In the genomic region with DNA sequence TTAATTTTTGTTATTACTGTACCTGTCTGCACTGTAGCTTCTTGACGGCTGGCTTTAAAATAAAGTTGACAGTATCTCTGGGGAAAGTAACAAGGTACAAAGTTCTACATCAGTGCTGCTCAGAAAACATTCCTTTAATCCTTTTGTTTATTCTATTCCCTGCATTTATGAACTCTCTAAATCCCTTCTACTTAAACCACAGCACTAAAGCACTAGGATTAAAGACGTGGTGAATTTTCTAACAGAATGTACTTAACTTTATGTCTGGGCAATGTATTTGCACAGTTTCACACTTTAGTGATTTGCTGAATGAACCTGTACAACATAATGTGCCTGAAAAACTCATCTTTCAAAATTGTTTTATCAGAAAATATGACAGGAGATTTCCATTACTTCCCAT, we compare ENCODE assay signal across 1 cellular context.
A peak's percentile ranks its signal among the peaks of the same experiment; 100 is the strongest.
TF ChIP-seq lines count a peak whose summit lies in the region.

No MANE protein-coding gene starts in this region.

TF ChIP-seq in HepG2, 621 proteins besides CTCF, POLR2A, EP300 and RAD21 (continued from another document and continues in another):
- TF ChIP-seq, protein P1, sequence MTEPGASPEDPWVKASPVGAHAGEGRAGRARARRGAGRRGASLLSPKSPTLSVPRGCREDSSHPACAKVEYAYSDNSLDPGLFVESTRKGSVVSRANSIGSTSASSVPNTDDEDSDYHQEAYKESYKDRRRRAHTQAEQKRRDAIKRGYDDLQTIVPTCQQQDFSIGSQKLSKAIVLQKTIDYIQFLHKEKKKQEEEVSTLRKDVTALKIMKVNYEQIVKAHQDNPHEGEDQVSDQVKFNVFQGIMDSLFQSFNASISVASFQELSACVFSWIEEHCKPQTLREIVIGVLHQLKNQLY (CRISPR knock-in tag; IDR thresholded peaks at IDR 0.05) = no peak
- TF ChIP-seq HMG20A (CRISPR knock-in tag; IDR thresholded peaks at IDR 0.05; ENCODE audit: borderline replicate concordance) = peak; percentile 52; the same call in 1 of the 2 replicates
- peak; percentile 19; the same call in 1 of the 2 replicates for TF ChIP-seq NFIC (IDR thresholded peaks at IDR 0.05; ENCODE audit: low read length)
- peak; percentile 62 for TF ChIP-seq GATAD2A (CRISPR knock-in tag; IDR thresholded peaks at IDR 0.05)
- TF ChIP-seq GTF3A (CRISPR knock-in tag; conservative IDR thresholded peaks at IDR 0.05) = no peak
- TF ChIP-seq ZNF546 (CRISPR knock-in tag; conservative IDR thresholded peaks at IDR 0.05) = no peak
- no peak for TF ChIP-seq ZSCAN9 (CRISPR knock-in tag; IDR thresholded peaks at IDR 0.05; ENCODE audit: borderline replicate concordance)
- TF ChIP-seq, protein P2, sequence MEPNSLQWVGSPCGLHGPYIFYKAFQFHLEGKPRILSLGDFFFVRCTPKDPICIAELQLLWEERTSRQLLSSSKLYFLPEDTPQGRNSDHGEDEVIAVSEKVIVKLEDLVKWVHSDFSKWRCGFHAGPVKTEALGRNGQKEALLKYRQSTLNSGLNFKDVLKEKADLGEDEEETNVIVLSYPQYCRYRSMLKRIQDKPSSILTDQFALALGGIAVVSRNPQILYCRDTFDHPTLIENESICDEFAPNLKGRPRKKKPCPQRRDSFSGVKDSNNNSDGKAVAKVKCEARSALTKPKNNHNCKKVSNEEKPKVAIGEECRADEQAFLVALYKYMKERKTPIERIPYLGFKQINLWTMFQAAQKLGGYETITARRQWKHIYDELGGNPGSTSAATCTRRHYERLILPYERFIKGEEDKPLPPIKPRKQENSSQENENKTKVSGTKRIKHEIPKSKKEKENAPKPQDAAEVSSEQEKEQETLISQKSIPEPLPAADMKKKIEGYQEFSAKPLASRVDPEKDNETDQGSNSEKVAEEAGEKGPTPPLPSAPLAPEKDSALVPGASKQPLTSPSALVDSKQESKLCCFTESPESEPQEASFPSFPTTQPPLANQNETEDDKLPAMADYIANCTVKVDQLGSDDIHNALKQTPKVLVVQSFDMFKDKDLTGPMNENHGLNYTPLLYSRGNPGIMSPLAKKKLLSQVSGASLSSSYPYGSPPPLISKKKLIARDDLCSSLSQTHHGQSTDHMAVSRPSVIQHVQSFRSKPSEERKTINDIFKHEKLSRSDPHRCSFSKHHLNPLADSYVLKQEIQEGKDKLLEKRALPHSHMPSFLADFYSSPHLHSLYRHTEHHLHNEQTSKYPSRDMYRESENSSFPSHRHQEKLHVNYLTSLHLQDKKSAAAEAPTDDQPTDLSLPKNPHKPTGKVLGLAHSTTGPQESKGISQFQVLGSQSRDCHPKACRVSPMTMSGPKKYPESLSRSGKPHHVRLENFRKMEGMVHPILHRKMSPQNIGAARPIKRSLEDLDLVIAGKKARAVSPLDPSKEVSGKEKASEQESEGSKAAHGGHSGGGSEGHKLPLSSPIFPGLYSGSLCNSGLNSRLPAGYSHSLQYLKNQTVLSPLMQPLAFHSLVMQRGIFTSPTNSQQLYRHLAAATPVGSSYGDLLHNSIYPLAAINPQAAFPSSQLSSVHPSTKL (CRISPR knock-in tag; IDR thresholded peaks at IDR 0.05) = peak; percentile 80
- TF ChIP-seq, protein P3, sequence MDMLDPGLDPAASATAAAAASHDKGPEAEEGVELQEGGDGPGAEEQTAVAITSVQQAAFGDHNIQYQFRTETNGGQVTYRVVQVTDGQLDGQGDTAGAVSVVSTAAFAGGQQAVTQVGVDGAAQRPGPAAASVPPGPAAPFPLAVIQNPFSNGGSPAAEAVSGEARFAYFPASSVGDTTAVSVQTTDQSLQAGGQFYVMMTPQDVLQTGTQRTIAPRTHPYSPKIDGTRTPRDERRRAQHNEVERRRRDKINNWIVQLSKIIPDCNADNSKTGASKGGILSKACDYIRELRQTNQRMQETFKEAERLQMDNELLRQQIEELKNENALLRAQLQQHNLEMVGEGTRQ (IDR thresholded peaks at IDR 0.05; ENCODE audit: low read depth, low read length) = no peak
- TF ChIP-seq, protein P3 (CRISPR knock-in tag; IDR thresholded peaks at IDR 0.05; ENCODE audit: borderline replicate concordance) = no peak
- TF ChIP-seq ISL2 (CRISPR knock-in tag; IDR thresholded peaks at IDR 0.05) = peak; percentile 73
- TF ChIP-seq MED1 (CRISPR knock-in tag; IDR thresholded peaks at IDR 0.05) = 0 out of 2 replicates have a peak, but pooled peaks have one; percentile 38
- TF ChIP-seq CC2D1A (CRISPR knock-in tag; IDR thresholded peaks at IDR 0.05) = no peak
- 0 out of 2 replicates have a peak, but pooled peaks have one; percentile 33 for TF ChIP-seq GFI1 (CRISPR knock-in tag; IDR thresholded peaks at IDR 0.05; ENCODE audit: borderline replicate concordance)
- peak; percentile 50; the same call in 1 of the 2 replicates for TF ChIP-seq NCOR1 (IDR thresholded peaks at IDR 0.05; ENCODE audit: borderline replicate concordance, low read length)
- TF ChIP-seq, protein P4, sequence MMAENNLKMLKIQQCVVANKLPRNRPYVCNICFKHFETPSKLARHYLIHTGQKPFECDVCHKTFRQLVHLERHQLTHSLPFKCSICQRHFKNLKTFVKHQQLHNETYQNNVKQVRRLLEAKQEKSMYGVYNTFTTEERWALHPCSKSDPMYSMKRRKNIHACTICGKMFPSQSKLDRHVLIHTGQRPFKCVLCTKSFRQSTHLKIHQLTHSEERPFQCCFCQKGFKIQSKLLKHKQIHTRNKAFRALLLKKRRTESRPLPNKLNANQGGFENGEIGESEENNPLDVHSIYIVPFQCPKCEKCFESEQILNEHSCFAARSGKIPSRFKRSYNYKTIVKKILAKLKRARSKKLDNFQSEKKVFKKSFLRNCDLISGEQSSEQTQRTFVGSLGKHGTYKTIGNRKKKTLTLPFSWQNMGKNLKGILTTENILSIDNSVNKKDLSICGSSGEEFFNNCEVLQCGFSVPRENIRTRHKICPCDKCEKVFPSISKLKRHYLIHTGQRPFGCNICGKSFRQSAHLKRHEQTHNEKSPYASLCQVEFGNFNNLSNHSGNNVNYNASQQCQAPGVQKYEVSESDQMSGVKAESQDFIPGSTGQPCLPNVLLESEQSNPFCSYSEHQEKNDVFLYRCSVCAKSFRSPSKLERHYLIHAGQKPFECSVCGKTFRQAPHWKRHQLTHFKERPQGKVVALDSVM (CRISPR knock-in tag; IDR thresholded peaks at IDR 0.05) = no peak
- TF ChIP-seq, protein P5, sequence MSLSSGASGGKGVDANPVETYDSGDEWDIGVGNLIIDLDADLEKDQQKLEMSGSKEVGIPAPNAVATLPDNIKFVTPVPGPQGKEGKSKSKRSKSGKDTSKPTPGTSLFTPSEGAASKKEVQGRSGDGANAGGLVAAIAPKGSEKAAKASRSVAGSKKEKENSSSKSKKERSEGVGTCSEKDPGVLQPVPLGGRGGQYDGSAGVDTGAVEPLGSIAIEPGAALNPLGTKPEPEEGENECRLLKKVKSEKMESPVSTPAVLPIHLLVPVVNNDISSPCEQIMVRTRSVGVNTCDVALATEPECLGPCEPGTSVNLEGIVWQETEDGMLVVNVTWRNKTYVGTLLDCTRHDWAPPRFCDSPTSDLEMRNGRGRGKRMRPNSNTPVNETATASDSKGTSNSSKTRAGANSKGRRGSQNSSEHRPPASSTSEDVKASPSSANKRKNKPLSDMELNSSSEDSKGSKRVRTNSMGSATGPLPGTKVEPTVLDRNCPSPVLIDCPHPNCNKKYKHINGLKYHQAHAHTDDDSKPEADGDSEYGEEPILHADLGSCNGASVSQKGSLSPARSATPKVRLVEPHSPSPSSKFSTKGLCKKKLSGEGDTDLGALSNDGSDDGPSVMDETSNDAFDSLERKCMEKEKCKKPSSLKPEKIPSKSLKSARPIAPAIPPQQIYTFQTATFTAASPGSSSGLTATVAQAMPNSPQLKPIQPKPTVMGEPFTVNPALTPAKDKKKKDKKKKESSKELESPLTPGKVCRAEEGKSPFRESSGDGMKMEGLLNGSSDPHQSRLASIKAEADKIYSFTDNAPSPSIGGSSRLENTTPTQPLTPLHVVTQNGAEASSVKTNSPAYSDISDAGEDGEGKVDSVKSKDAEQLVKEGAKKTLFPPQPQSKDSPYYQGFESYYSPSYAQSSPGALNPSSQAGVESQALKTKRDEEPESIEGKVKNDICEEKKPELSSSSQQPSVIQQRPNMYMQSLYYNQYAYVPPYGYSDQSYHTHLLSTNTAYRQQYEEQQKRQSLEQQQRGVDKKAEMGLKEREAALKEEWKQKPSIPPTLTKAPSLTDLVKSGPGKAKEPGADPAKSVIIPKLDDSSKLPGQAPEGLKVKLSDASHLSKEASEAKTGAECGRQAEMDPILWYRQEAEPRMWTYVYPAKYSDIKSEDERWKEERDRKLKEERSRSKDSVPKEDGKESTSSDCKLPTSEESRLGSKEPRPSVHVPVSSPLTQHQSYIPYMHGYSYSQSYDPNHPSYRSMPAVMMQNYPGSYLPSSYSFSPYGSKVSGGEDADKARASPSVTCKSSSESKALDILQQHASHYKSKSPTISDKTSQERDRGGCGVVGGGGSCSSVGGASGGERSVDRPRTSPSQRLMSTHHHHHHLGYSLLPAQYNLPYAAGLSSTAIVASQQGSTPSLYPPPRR (CRISPR knock-in tag; IDR thresholded peaks at IDR 0.05; ENCODE audit: borderline replicate concordance) = peak; percentile 38; the same call in 1 of the 2 replicates
- peak; percentile 26; the same call in 1 of the 2 replicates for TF ChIP-seq KAT8 (CRISPR knock-in tag; IDR thresholded peaks at IDR 0.05)
- peak; percentile 46; the same call in 1 of the 2 replicates for TF ChIP-seq CREM (IDR thresholded peaks at IDR 0.05)
- no peak for TF ChIP-seq CREM (CRISPR knock-in tag; IDR thresholded peaks at IDR 0.05)
- peak; percentile 64 for TF ChIP-seq ASH2L (IDR thresholded peaks at IDR 0.05; ENCODE audit: insufficient read length, low read depth, low read length)
- no peak for TF ChIP-seq MATR3 (CRISPR knock-in tag; IDR thresholded peaks at IDR 0.05)
- TF ChIP-seq NCOA2 (CRISPR knock-in tag; IDR thresholded peaks at IDR 0.05) = peak; percentile 48
- peak; percentile 81 for TF ChIP-seq PITX1 (CRISPR knock-in tag; IDR thresholded peaks at IDR 0.05)
- TF ChIP-seq, protein P6, sequence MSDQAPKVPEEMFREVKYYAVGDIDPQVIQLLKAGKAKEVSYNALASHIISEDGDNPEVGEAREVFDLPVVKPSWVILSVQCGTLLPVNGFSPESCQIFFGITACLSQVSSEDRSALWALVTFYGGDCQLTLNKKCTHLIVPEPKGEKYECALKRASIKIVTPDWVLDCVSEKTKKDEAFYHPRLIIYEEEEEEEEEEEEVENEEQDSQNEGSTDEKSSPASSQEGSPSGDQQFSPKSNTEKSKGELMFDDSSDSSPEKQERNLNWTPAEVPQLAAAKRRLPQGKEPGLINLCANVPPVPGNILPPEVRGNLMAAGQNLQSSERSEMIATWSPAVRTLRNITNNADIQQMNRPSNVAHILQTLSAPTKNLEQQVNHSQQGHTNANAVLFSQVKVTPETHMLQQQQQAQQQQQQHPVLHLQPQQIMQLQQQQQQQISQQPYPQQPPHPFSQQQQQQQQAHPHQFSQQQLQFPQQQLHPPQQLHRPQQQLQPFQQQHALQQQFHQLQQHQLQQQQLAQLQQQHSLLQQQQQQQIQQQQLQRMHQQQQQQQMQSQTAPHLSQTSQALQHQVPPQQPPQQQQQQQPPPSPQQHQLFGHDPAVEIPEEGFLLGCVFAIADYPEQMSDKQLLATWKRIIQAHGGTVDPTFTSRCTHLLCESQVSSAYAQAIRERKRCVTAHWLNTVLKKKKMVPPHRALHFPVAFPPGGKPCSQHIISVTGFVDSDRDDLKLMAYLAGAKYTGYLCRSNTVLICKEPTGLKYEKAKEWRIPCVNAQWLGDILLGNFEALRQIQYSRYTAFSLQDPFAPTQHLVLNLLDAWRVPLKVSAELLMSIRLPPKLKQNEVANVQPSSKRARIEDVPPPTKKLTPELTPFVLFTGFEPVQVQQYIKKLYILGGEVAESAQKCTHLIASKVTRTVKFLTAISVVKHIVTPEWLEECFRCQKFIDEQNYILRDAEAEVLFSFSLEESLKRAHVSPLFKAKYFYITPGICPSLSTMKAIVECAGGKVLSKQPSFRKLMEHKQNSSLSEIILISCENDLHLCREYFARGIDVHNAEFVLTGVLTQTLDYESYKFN (CRISPR knock-in tag; conservative IDR thresholded peaks at IDR 0.05) = peak; percentile 91
- no peak for TF ChIP-seq FOXC1 (CRISPR knock-in tag; IDR thresholded peaks at IDR 0.05; ENCODE audit: borderline replicate concordance)
- peak; percentile 62; the same call in 1 of the 2 replicates for TF ChIP-seq SOX5 (CRISPR knock-in tag; IDR thresholded peaks at IDR 0.05; ENCODE audit: borderline replicate concordance)
- TF ChIP-seq FOXP1 (IDR thresholded peaks at IDR 0.05) = no peak
- TF ChIP-seq FOXP1 (CRISPR knock-in tag; IDR thresholded peaks at IDR 0.05) = peak; percentile 16; the same call in 1 of the 2 replicates
- TF ChIP-seq, protein P7, sequence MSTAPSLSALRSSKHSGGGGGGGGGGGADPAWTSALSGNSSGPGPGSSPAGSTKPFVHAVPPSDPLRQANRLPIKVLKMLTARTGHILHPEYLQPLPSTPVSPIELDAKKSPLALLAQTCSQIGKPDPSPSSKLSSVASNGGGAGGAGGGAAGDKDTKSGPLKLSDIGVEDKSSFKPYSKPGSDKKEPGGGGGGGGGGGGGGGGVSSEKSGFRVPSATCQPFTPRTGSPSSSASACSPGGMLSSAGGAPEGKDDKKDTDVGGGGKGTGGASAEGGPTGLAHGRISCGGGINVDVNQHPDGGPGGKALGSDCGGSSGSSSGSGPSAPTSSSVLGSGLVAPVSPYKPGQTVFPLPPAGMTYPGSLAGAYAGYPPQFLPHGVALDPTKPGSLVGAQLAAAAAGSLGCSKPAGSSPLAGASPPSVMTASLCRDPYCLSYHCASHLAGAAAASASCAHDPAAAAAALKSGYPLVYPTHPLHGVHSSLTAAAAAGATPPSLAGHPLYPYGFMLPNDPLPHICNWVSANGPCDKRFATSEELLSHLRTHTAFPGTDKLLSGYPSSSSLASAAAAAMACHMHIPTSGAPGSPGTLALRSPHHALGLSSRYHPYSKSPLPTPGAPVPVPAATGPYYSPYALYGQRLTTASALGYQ (CRISPR knock-in tag; IDR thresholded peaks at IDR 0.05) = 0 out of 2 replicates have a peak, but pooled peaks have one; percentile 17
- TF ChIP-seq, protein P8, sequence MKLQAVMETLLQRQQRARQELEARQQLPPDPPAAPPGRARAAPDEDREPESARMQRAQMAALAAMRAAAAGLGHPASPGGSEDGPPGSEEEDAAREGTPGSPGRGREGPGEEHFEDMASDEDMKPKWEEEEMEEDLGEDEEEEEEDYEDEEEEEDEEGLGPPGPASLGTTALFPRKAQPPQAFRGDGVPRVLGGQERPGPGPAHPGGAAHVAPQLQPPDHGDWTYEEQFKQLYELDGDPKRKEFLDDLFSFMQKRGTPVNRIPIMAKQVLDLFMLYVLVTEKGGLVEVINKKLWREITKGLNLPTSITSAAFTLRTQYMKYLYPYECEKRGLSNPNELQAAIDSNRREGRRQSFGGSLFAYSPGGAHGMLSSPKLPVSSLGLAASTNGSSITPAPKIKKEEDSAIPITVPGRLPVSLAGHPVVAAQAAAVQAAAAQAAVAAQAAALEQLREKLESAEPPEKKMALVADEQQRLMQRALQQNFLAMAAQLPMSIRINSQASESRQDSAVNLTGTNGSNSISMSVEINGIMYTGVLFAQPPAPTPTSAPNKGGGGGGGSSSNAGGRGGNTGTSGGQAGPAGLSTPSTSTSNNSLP (IDR thresholded peaks at IDR 0.05; ENCODE audit: low read depth, low read length) = peak; percentile 59; the same call in 1 of the 2 replicates
- TF ChIP-seq KDM6A (CRISPR knock-in tag; IDR thresholded peaks at IDR 0.05; ENCODE audit: low read depth) = peak; percentile 52; the same call in 1 of the 2 replicates
- no peak for TF ChIP-seq SOX13 (IDR thresholded peaks at IDR 0.05)
- TF ChIP-seq SOX13 (CRISPR knock-in tag; conservative IDR thresholded peaks at IDR 0.05 in 1 of 2, IDR thresholded peaks at IDR 0.05 in 1 of 2) = peak in 1 of 2 experiments; percentile 60; a peak in 2 of 4 replicates
- peak; percentile 46; the same call in 1 of the 2 replicates for TF ChIP-seq FOXJ3 (CRISPR knock-in tag; IDR thresholded peaks at IDR 0.05; ENCODE audit: borderline replicate concordance)
- TF ChIP-seq RFX3 (CRISPR knock-in tag; IDR thresholded peaks at IDR 0.05) = no peak
